8 cellular contexts compared by ENCODE assay signal in genomic region chr7:64902806-64903721, GRCh38. TPM values are rescaled to one million over a fixed set of nuclear protein-coding genes. Genes with fewer than 3 reads are reported as not detected.
DNase-seq lines count a peak whose midpoint lies in the region; ATAC-seq, FAIRE-seq and TF ChIP-seq lines count a peak whose summit lies in the region.

Gene ZNF273 (plus strand): TSS chr7:64903273. CDS start chr7:64903318, 45 bp downstream.

- TF ChIP-seq CTCF in AG09309 (IDR thresholded peaks at IDR 0.05; ENCODE audit: control insufficient read depth, insufficient read depth, low read depth, low read length, missing control alignments) (no peak), keratinocyte (optimal IDR thresholded peaks at IDR 0.05 in 1 of 3, IDR thresholded peaks at IDR 0.05 in 1 of 3, conservative IDR thresholded peaks at IDR 0.05 in 1 of 3; ENCODE audit: extremely low read depth in 1 of 3, insufficient read depth in 2 of 3, low read length in 3 of 3) (no peak)

- H3K36me3 ChIP-seq in keratinocyte (ENCODE audit: control insufficient read depth in 2 of 2, extremely low read depth in 1 of 2, insufficient read depth in 2 of 2, low read length in 2 of 2) = no peaks in the 10 kb centered on the region

- peak within 1 kb of the TSS; percentile 73 for H3K4me3 ChIP-seq in AG09309 (ENCODE audit: control insufficient read depth, low read depth, low read length)
- peak within 1 kb of the TSS; percentile 86 to 93 (median 91) for H3K4me3 ChIP-seq in keratinocyte (ENCODE audit: control insufficient read depth in 2 of 3, extremely low read depth in 1 of 3, insufficient read depth in 2 of 3, low read depth in 1 of 3, low read length in 3 of 3)

- H4K20me1 ChIP-seq in keratinocyte (ENCODE audit: control insufficient read depth, extremely low read depth, insufficient read depth, low read length) = no peaks in the 10 kb centered on the region

- peak; percentile 78 for FAIRE-seq in keratinocyte (lab: Jason Lieb, UNC)

- no peaks in the 10 kb centered on the region for H3K9me1 ChIP-seq in keratinocyte (ENCODE audit: control insufficient read depth, extremely low read depth, insufficient read depth, low read length)

- H3K27me3 ChIP-seq in keratinocyte (ENCODE audit: control insufficient read depth, extremely low read depth, insufficient read depth, low read length) = no peaks in the 10 kb centered on the region

- peaks cover 43% of the 10 kb centered on the region for H3K79me2 ChIP-seq in keratinocyte (ENCODE audit: control insufficient read depth, insufficient read depth, low read length)

- peak within 1 kb of the TSS; percentile 84 for H3K27ac ChIP-seq in keratinocyte (ENCODE audit: control insufficient read depth, insufficient read depth, low read length)

- dilution Hi-C loops in keratinocyte (cut with MboI; ENCODE audit: extremely low pct_ligation_motif_present, low sequenced_read_pairs) = no loop called here

- no peaks in the 10 kb centered on the region for H3K9me3 ChIP-seq in keratinocyte (ENCODE audit: control insufficient read depth, low read depth, low read length)

- DNase-seq in AG09309 (ENCODE audit: low read depth) (peak; percentile 57), NCI-H345 (lab: John Stamatoyannopoulos, UW) (peak; percentile 95), cerebellar cortex (ENCODE audit: low spot score) (peak; percentile 96), keratinocyte (ENCODE audit: low read depth, low spot score) (peak; percentile 23)
- peak; percentile 72 to 83 (median 79) for DNase-seq in activated CD4-positive, CD25-positive, alpha-beta regulatory T cell (lab: John Stamatoyannopoulos, UW)
- DNase-seq in stimulated activated CD4-positive, alpha-beta T cell treated with anti-CD3 and anti-CD28 coated beads, Interleukin-15, amount 100 ng/mL, for 1 hour (ENCODE audit: low read depth in 1 of 2, low spot score in 1 of 2) = peak; percentile 76 to 77

- H3K4me2 ChIP-seq in keratinocyte (ENCODE audit: control insufficient read depth, extremely low read depth, insufficient read depth, low read depth, low read length) = peak within 1 kb of the TSS; percentile 86

- ATAC-seq in GM19025 (IDR thresholded peaks at IDR 0.05; ENCODE audit: low read depth, unreplicated experiment) (peak; percentile 99), HG03280 (IDR thresholded peaks at IDR 0.05; ENCODE audit: unreplicated experiment) (peak; percentile 99)

- peak within 1 kb of the TSS; percentile 99 for H2AFZ ChIP-seq in keratinocyte (ENCODE audit: control insufficient read depth, low read length)

- H3K4me1 ChIP-seq in keratinocyte (ENCODE audit: control insufficient read depth, extremely low read depth, insufficient read depth, low read length) = peaks cover 8% of the 10 kb centered on the region

- peak within 1 kb of the TSS; percentile 91 for H3K9ac ChIP-seq in keratinocyte (ENCODE audit: control insufficient read depth, extremely low read depth, insufficient read depth, low read length)

RNA-seq across cellular contexts. Expression of gene ZNF273, which starts in this region (rescaled TPM):
- 3.1 to 4.7 TPM (median 4.3 TPM) in 3 replicates for polyA plus RNA-seq in keratinocyte
- 3.5 TPM for polyA plus RNA-seq in keratinocyte (2011; ENCODE audit: low read depth)
- polyA plus RNA-seq in keratinocyte (2011; cell fraction: cytosol; rRNA removed) = 1.5 and 2.9 TPM in 2 replicates
- 8.3 and 8.8 TPM in 2 replicates for polyA plus RNA-seq in keratinocyte (2011; cell fraction: nucleus; rRNA removed)
- 2.1 and 3.3 TPM in 2 replicates for polyA plus RNA-seq in keratinocyte (2012; ENCODE audit: low replicate concordance)
- 1.6 to 3.8 TPM (median 2.0 TPM) in 3 replicates for polyA minus RNA-seq in keratinocyte
- polyA minus RNA-seq in keratinocyte (2011; cell fraction: cytosol; rRNA and poly(A)+ RNA removed) = 2.5 TPM
- polyA minus RNA-seq in keratinocyte (2011; cell fraction: nucleus; rRNA and poly(A)+ RNA removed) = 3.6 and 6.8 TPM in 2 replicates

Comparison
In these comparisons a context has a peak if more than half of its experiments do, and no peak if none do; other contexts are left out.
1. Peak in every context shown above with its lines: DNase-seq, ATAC-seq, H3K4me3 ChIP-seq and H3K27ac ChIP-seq.
2. DNase-seq: peak in every context shown above with its lines; median percentile 96 in cerebellar cortex; 95 in NCI-H345; 79 in activated CD4-positive, CD25-positive, alpha-beta regulatory T cell; 76 in stimulated activated CD4-positive, alpha-beta T cell treated with anti-CD3 and anti-CD28 coated beads, Interleukin-15, amount 100 ng/mL, for 1 hour; 57 in AG09309; 23 in keratinocyte.